Comparison of ENCODE assay signal across 23 cellular contexts in the genomic region with DNA sequence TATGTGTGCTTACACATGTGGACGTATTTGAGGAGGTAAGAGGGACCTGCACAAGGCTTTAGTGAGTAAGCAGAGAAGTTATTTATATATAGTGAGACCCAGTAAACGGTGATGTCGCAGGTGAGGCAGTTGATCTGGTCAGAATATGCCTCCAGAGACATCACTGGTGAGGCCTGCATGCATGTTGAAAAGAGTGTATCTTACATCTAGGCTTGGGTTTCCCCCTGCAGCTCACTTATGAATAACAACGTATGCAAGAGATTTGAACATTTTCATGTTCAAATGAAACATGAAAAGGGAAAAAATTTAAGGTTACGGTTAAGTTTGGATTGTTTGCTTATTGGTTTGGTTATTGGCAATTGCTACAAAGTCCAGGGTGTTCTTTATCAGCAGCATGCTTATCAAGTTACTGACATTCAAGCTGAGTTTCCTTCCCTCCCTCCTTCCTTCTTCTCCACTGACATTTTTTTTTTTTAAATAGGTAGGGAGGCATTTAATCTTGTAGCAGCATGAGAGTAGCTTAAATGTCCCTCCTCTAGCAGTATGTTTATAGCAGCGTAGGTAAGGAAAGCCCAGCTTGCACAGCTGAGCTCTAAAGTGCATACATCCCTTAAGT.
DNase-seq lines count a peak whose midpoint lies in the region; ATAC-seq and TF ChIP-seq lines count a peak whose summit lies in the region.
"Had no signal": no experiment of that assay in that cellular context is flagged by ENCODE, and none has a peak within 500 bp of the region (broad histone marks: within the 10 kb centered on the region; RNA-seq: fewer than 3 reads in every experiment).

No MANE protein-coding gene starts in this region.

- peak; percentile 46 for TF ChIP-seq RAD21 in SK-N-SH (IDR thresholded peaks at IDR 0.05; ENCODE audit: low read length)

- DNase-seq in HFFc6 (no peak), SK-N-SH (no peak), endodermal cell (no peak), neural progenitor cell (ENCODE audit: low spot score) (no peak), NCI-H2227 (lab: John Stamatoyannopoulos, UW; ENCODE audit: unreplicated experiment) (no peak), Caco-2 (no peak)
- DNase-seq: activated CD4-positive, alpha-beta T cell treated with anti-CD3 and anti-CD28 coated beads, Interleukin-2, amount 10 ng/mL, durations not matched to agents 7 days and 5 days; activated gamma-delta T cell treated with Interleukin-2 at 50 U/mL for 16 hours; anterior cingulate cortex; DMS 273 treated with DMSO at 0.1 percent for 48 hours; hippocampal formation; islet precursor cell; naive B cell; NCI-H1436 treated with DMSO at 0.1 percent for 48 hours; NCI-H2171 treated with DMSO at 0.1 percent for 48 hours; NCI-H748 treated with DMSO at 0.1 percent for 48 hours; ovary; PC-3; sigmoid colon; stimulated activated naive CD8-positive, alpha-beta T cell treated with anti-CD3 and anti-CD28 coated beads, Interleukin-15, Interleukin-2, amounts not matched to agents 100 U/mL and 50 U/mL, for 24 hours; T-helper 9 cell; trophoblast cell had no signal

- H3F3A ChIP-seq in SK-N-SH (replicated peaks; ENCODE audit: insufficient read depth) (no peaks in the 10 kb centered on the region), neural progenitor cell (ENCODE audit: low read depth) (peaks cover 15% of the 10 kb centered on the region)

- no TSS peak for BruUV-seq in Caco-2 (replicated peaks; lab: Mats Ljungman, UMichigan)

- H3K36me3 ChIP-seq in SK-N-SH (replicated peaks in 1 of 2; ENCODE audit: control insufficient read depth in 1 of 2, insufficient read depth in 2 of 2, low read length in 1 of 2): no peaks in the 10 kb centered on the region
- H3K36me3 ChIP-seq in endodermal cell (ENCODE audit: control insufficient read depth, insufficient read depth, low read length): no peaks in the 10 kb centered on the region
- H3K36me3 ChIP-seq in neural progenitor cell: no peaks in the 10 kb centered on the region
- no peaks in the 10 kb centered on the region for H3K36me3 ChIP-seq in Caco-2 (ENCODE audit: control insufficient read depth, insufficient read depth, low read length)
- H3K36me3 ChIP-seq: ovary, sigmoid colon had no signal

- H3K9me3 Mint-ChIP-seq in HFFc6: no peaks in the 10 kb centered on the region
- H3K9me3 Mint-ChIP-seq in endodermal cell: no peaks in the 10 kb centered on the region
- H3K9me3 Mint-ChIP-seq in neural progenitor cell: peaks cover 6% of the 10 kb centered on the region
- no peaks in the 10 kb centered on the region for H3K9me3 Mint-ChIP-seq in Caco-2 (ENCODE audit: unreplicated experiment)
- H3K9me3 Mint-ChIP-seq: activated CD4-positive, alpha-beta T cell treated with anti-CD3 and anti-CD28 coated beads, Interleukin-2, amount 10 ng/mL, durations not matched to agents 7 days and 5 days; naive B cell had no signal

- no peak for TF ChIP-seq EP300 in SK-N-SH (IDR thresholded peaks at IDR 0.05; ENCODE audit: borderline replicate concordance in 1 of 2, low read depth in 1 of 2, low read length in 1 of 2)

- no peak for ATAC-seq in HG02970 (IDR thresholded peaks at IDR 0.05; ENCODE audit: low FRiP score, unreplicated experiment)
- ATAC-seq: PC-3; stimulated activated naive CD8-positive, alpha-beta T cell treated with anti-CD3 and anti-CD28 coated beads, Interleukin-15, Interleukin-2, amounts not matched to agents 100 U/mL and 50 U/mL, for 24 hours had no signal

- H3K4me1 ChIP-seq in SK-N-SH (ENCODE audit: control insufficient read depth in 1 of 2, insufficient read depth in 2 of 2, low read depth in 1 of 2, low read length in 1 of 2) (peaks cover 7 to 10% of the 10 kb centered on the region in 2 experiments; a peak in 2 of 4 replicates), endodermal cell (ENCODE audit: control insufficient read depth, insufficient read depth, low read length) (peaks cover 43% of the 10 kb centered on the region), neural progenitor cell (peaks cover 43% of the 10 kb centered on the region), Caco-2 (peaks cover 10% of the 10 kb centered on the region)

- WGBS in SK-N-SH (ENCODE audit: low lambda C conversion rate): 80% methylated on average over 6 of the region's 6 CpGs
- 80 to 92% methylated on average over 6 of the region's 6 CpGs for WGBS in endodermal cell (ENCODE audit: insufficient coverage in 1 of 2, insufficient read length in 1 of 2), 2 experiments

- no peaks in the 10 kb centered on the region for H3K9me3 ChIP-seq in SK-N-SH
- H3K9me3 ChIP-seq in endodermal cell (ENCODE audit: control insufficient read depth, low read length): no peaks in the 10 kb centered on the region
- H3K9me3 ChIP-seq in neural progenitor cell (ENCODE audit: low read depth): no peaks in the 10 kb centered on the region
- H3K9me3 ChIP-seq in Caco-2: no peaks in the 10 kb centered on the region
- H3K9me3 ChIP-seq: ovary, sigmoid colon had no signal

- H3K36me3 Mint-ChIP-seq in HFFc6 (ENCODE audit: low read depth) (peaks cover 4% of the 10 kb centered on the region; the same call in 1 of the 2 replicates), endodermal cell (ENCODE audit: low read depth) (no peaks in the 10 kb centered on the region), neural progenitor cell (peaks cover 4% of the 10 kb centered on the region), Caco-2 (ENCODE audit: insufficient read depth, unreplicated experiment) (no peaks in the 10 kb centered on the region)
- H3K36me3 Mint-ChIP-seq: naive B cell had no signal

- no peaks in the 10 kb centered on the region for H3K27me3 ChIP-seq in SK-N-SH (ENCODE audit: insufficient read depth)
- H3K27me3 ChIP-seq in endodermal cell (ENCODE audit: control insufficient read depth, insufficient read depth, low read length, poor library complexity, severe bottlenecking): no peaks in the 10 kb centered on the region
- H3K27me3 ChIP-seq in neural progenitor cell: no peaks in the 10 kb centered on the region
- H3K27me3 ChIP-seq in Caco-2 (replicated peaks; ENCODE audit: control insufficient read depth, insufficient read depth, low read length): no peaks in the 10 kb centered on the region
- H3K27me3 ChIP-seq: ovary, sigmoid colon had no signal

- intact Hi-C loops in Caco-2 (cut with micrococcal nuclease; ENCODE audit: unreplicated experiment): no loop called here

- H3K4me3 Mint-ChIP-seq in HFFc6 (no peak overlapping the region), endodermal cell (no peak overlapping the region), neural progenitor cell (no peak overlapping the region), Caco-2 (ENCODE audit: unreplicated experiment) (no peak overlapping the region)
- H3K4me3 Mint-ChIP-seq: activated CD4-positive, alpha-beta T cell treated with anti-CD3 and anti-CD28 coated beads, Interleukin-2, amount 10 ng/mL, durations not matched to agents 7 days and 5 days; naive B cell had no signal

- no peaks in the 10 kb centered on the region for H3K9me2 ChIP-seq in SK-N-SH

- H4K20me1 ChIP-seq in SK-N-SH (ENCODE audit: insufficient read depth) (peaks cover 14% of the 10 kb centered on the region), neural progenitor cell (ENCODE audit: low read depth) (peaks cover 96% of the 10 kb centered on the region)

- H3K4me2 ChIP-seq in SK-N-SH (no peak overlapping the region), neural progenitor cell (peak overlapping the region; percentile 15)

- H3K27ac ChIP-seq in SK-N-SH (ENCODE audit: low read depth in 2 of 2, low read length in 1 of 2): no peak overlapping the region
- H3K27ac ChIP-seq in endodermal cell (ENCODE audit: low read depth, low read length): no peak overlapping the region
- no peak overlapping the region for H3K27ac ChIP-seq in neural progenitor cell
- H3K27ac ChIP-seq: ovary, sigmoid colon had no signal

- peaks cover 49% of the 10 kb centered on the region for H3K4me1 Mint-ChIP-seq in HFFc6 (ENCODE audit: low read depth)
- peaks cover 78% of the 10 kb centered on the region for H3K4me1 Mint-ChIP-seq in endodermal cell
- H3K4me1 Mint-ChIP-seq in neural progenitor cell: peaks cover 47% of the 10 kb centered on the region
- peaks cover 15% of the 10 kb centered on the region for H3K4me1 Mint-ChIP-seq in Caco-2 (ENCODE audit: low read depth, unreplicated experiment)

- H3K27me3 Mint-ChIP-seq in HFFc6 (ENCODE audit: insufficient read depth) (no peaks in the 10 kb centered on the region), endodermal cell (ENCODE audit: insufficient read depth) (no peaks in the 10 kb centered on the region), neural progenitor cell (ENCODE audit: insufficient read depth, low read depth) (peaks cover 2% of the 10 kb centered on the region), Caco-2 (ENCODE audit: insufficient read depth, unreplicated experiment) (no peaks in the 10 kb centered on the region)
- H3K27me3 Mint-ChIP-seq: activated CD4-positive, alpha-beta T cell treated with anti-CD3 and anti-CD28 coated beads, Interleukin-2, amount 10 ng/mL, durations not matched to agents 7 days and 5 days; naive B cell had no signal

- 0 out of 2 replicates have a peak, but pooled peaks have one; percentile 11 for TF ChIP-seq CTCF in HFFc6 (IDR thresholded peaks at IDR 0.05)
- no peak for TF ChIP-seq CTCF in SK-N-SH (IDR thresholded peaks at IDR 0.05)
- peak; percentile 13 for TF ChIP-seq CTCF in endodermal cell (conservative IDR thresholded peaks at IDR 0.05)
- no peak for TF ChIP-seq CTCF in neural progenitor cell (IDR thresholded peaks at IDR 0.05)
- TF ChIP-seq CTCF in Caco-2 (IDR thresholded peaks at IDR 0.05; ENCODE audit: insufficient read depth in 1 of 2, low read depth in 1 of 2, low read length in 1 of 2, severe bottlenecking in 1 of 2, unreplicated experiment in 1 of 2): no peak

- peaks cover 72% of the 10 kb centered on the region for H3K79me2 ChIP-seq in SK-N-SH (ENCODE audit: insufficient read depth)
- peaks cover 98% of the 10 kb centered on the region for H3K79me2 ChIP-seq in neural progenitor cell (ENCODE audit: low read depth)

- POLR2A ChIA-PET in SK-N-SH (lab: Yijun Ruan, JAX) (interaction anchor here (1.2 kb wide), 1 partner anchor 109 kb away, joined by 3 read pairs; no protein-coding TSS in a partner anchor), Caco-2 (lab: Charles Lee) (no interaction called here)

- no peak overlapping the region for H3K27ac Mint-ChIP-seq in HFFc6
- peak overlapping the region; percentile 40 for H3K27ac Mint-ChIP-seq in endodermal cell
- no peak overlapping the region for H3K27ac Mint-ChIP-seq in neural progenitor cell
- H3K27ac Mint-ChIP-seq in Caco-2 (ENCODE audit: unreplicated experiment): no peak overlapping the region
- H3K27ac Mint-ChIP-seq: activated CD4-positive, alpha-beta T cell treated with anti-CD3 and anti-CD28 coated beads, Interleukin-2, amount 10 ng/mL, durations not matched to agents 7 days and 5 days had no signal

- H2AFZ ChIP-seq in SK-N-SH (ENCODE audit: low read depth) (no peak overlapping the region), neural progenitor cell (replicated peaks) (no peak overlapping the region)

- H3K9ac ChIP-seq in SK-N-SH (no peak overlapping the region), endodermal cell (ENCODE audit: extremely low read depth, low read length, poor library complexity, severe bottlenecking) (no peak overlapping the region), neural progenitor cell (no peak overlapping the region)

- H3K4me3 ChIP-seq in SK-N-SH (ENCODE audit: low read depth in 2 of 2, low read length in 1 of 2): no peak overlapping the region
- H3K4me3 ChIP-seq in endodermal cell (ENCODE audit: low read length): no peak overlapping the region
- no peak overlapping the region for H3K4me3 ChIP-seq in neural progenitor cell
- H3K4me3 ChIP-seq in Caco-2 (ENCODE audit: low read depth, low read length): no peak overlapping the region
- H3K4me3 ChIP-seq: ovary, sigmoid colon had no signal

- CTCF ChIA-PET in SK-N-SH (lab: Yijun Ruan, JAX): interaction anchor here (0.7 to 2.4 kb wide), 8 partner anchors 9 to 305 kb away, joined by 3 to 8 read pairs (median 4); no protein-coding TSS in a partner anchor
- CTCF ChIA-PET in Caco-2 (lab: Charles Lee): interaction anchor here (0.9 kb wide), 1 partner anchor 79 kb away, joined by 3 read pairs; no protein-coding TSS in a partner anchor

Comparison
In these comparisons a context has a peak if more than half of its experiments do, and no peak if none do; other contexts are left out.
1. CTCF ChIP-seq: peak in HFFc6 (single experiment) and endodermal cell (single experiment); none in SK-N-SH (single experiment), neural progenitor cell (single experiment) and Caco-2 (0 of 2).